1 cellular context compared by ENCODE assay signal in the genomic region with DNA sequence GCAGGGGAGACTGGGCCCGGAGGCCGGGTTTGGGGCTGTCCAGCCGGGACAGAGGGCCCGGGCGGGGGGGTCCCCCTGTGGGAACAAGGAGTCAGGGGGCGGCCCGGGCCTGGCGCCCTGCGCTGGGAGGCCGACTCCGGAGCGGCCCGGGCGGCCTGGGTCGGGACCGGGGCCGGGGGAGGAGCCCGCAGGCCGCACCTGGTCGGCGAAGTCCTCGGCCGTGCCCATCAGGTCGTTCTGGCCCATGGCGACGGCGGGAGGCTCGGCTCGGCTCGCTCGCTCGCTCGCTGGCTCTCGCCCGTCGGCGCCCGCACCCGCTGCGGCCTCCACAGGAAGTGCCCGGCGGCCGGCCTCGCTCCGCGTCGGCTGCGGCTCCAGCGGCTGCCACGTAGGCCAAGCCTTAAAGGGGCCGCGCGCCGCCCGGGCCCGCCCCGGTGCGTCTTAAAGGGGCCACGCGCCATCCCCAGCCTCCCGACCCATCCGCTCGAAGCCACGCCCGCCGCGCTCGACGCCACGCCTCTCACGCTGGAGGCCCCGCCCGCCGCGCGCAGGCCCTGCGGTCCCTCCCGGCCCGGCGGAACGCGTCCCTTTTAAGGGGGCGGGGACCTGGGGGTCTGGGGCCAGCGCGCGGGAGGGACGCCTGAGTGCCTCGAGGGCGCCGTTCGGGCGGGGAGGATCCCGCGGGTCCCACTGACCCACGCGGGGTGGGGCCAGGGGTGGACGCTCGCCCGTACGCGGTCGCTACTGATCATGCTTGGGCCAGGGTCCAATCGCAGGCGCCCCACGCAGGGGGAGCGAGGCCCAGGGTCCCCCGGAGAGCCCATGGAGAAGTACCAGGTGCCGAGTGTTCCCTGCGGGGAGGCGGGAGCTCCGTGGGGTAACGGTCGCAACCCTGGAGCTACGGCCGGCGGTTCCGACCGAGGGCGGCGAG.
TF ChIP-seq lines count a peak whose summit lies in the region.

A gene (plus strand): TSS at position 643 of the 931 bp plus-strand sequence. CDS start 108 bp downstream, at position 751.
A gene (minus strand): TSS at position 337 of the 931 bp plus-strand sequence. CDS start 91 bp downstream, at position 246.

TF ChIP-seq in K562, 482 proteins besides CTCF, POLR2A, EP300 and RAD21 (continued from another document and continues in another):
- TF ChIP-seq, protein P1, sequence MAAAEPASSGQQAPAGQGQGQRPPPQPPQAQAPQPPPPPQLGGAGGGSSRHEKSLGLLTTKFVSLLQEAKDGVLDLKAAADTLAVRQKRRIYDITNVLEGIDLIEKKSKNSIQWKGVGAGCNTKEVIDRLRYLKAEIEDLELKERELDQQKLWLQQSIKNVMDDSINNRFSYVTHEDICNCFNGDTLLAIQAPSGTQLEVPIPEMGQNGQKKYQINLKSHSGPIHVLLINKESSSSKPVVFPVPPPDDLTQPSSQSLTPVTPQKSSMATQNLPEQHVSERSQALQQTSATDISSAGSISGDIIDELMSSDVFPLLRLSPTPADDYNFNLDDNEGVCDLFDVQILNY (CRISPR knock-in tag; IDR thresholded peaks at IDR 0.05): peak; percentile 73; the same call in 1 of the 2 replicates
- TF ChIP-seq, protein P2, sequence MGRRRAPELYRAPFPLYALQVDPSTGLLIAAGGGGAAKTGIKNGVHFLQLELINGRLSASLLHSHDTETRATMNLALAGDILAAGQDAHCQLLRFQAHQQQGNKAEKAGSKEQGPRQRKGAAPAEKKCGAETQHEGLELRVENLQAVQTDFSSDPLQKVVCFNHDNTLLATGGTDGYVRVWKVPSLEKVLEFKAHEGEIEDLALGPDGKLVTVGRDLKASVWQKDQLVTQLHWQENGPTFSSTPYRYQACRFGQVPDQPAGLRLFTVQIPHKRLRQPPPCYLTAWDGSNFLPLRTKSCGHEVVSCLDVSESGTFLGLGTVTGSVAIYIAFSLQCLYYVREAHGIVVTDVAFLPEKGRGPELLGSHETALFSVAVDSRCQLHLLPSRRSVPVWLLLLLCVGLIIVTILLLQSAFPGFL (CRISPR knock-in tag; IDR thresholded peaks at IDR 0.05): no peak
- TF ChIP-seq, protein P3, sequence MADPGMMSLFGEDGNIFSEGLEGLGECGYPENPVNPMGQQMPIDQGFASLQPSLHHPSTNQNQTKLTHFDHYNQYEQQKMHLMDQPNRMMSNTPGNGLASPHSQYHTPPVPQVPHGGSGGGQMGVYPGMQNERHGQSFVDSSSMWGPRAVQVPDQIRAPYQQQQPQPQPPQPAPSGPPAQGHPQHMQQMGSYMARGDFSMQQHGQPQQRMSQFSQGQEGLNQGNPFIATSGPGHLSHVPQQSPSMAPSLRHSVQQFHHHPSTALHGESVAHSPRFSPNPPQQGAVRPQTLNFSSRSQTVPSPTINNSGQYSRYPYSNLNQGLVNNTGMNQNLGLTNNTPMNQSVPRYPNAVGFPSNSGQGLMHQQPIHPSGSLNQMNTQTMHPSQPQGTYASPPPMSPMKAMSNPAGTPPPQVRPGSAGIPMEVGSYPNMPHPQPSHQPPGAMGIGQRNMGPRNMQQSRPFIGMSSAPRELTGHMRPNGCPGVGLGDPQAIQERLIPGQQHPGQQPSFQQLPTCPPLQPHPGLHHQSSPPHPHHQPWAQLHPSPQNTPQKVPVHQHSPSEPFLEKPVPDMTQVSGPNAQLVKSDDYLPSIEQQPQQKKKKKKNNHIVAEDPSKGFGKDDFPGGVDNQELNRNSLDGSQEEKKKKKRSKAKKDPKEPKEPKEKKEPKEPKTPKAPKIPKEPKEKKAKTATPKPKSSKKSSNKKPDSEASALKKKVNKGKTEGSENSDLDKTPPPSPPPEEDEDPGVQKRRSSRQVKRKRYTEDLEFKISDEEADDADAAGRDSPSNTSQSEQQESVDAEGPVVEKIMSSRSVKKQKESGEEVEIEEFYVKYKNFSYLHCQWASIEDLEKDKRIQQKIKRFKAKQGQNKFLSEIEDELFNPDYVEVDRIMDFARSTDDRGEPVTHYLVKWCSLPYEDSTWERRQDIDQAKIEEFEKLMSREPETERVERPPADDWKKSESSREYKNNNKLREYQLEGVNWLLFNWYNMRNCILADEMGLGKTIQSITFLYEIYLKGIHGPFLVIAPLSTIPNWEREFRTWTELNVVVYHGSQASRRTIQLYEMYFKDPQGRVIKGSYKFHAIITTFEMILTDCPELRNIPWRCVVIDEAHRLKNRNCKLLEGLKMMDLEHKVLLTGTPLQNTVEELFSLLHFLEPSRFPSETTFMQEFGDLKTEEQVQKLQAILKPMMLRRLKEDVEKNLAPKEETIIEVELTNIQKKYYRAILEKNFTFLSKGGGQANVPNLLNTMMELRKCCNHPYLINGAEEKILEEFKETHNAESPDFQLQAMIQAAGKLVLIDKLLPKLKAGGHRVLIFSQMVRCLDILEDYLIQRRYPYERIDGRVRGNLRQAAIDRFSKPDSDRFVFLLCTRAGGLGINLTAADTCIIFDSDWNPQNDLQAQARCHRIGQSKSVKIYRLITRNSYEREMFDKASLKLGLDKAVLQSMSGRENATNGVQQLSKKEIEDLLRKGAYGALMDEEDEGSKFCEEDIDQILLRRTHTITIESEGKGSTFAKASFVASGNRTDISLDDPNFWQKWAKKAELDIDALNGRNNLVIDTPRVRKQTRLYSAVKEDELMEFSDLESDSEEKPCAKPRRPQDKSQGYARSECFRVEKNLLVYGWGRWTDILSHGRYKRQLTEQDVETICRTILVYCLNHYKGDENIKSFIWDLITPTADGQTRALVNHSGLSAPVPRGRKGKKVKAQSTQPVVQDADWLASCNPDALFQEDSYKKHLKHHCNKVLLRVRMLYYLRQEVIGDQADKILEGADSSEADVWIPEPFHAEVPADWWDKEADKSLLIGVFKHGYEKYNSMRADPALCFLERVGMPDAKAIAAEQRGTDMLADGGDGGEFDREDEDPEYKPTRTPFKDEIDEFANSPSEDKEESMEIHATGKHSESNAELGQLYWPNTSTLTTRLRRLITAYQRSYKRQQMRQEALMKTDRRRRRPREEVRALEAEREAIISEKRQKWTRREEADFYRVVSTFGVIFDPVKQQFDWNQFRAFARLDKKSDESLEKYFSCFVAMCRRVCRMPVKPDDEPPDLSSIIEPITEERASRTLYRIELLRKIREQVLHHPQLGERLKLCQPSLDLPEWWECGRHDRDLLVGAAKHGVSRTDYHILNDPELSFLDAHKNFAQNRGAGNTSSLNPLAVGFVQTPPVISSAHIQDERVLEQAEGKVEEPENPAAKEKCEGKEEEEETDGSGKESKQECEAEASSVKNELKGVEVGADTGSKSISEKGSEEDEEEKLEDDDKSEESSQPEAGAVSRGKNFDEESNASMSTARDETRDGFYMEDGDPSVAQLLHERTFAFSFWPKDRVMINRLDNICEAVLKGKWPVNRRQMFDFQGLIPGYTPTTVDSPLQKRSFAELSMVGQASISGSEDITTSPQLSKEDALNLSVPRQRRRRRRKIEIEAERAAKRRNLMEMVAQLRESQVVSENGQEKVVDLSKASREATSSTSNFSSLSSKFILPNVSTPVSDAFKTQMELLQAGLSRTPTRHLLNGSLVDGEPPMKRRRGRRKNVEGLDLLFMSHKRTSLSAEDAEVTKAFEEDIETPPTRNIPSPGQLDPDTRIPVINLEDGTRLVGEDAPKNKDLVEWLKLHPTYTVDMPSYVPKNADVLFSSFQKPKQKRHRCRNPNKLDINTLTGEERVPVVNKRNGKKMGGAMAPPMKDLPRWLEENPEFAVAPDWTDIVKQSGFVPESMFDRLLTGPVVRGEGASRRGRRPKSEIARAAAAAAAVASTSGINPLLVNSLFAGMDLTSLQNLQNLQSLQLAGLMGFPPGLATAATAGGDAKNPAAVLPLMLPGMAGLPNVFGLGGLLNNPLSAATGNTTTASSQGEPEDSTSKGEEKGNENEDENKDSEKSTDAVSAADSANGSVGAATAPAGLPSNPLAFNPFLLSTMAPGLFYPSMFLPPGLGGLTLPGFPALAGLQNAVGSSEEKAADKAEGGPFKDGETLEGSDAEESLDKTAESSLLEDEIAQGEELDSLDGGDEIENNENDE (IDR thresholded peaks at IDR 0.05; ENCODE audit: low read depth, low read length): no peak
- no peak for TF ChIP-seq MAFG (tag; conservative IDR thresholded peaks at IDR 0.05)
- peak in 2 of 3 experiments; percentile 71 to 72 for TF ChIP-seq YY1 (IDR thresholded peaks at IDR 0.05; ENCODE audit: borderline replicate concordance in 1 of 3, control insufficient read depth in 1 of 3, extremely low read depth in 1 of 3, insufficient read depth in 3 of 3, insufficient read length in 1 of 3, insufficient replicate concordance in 2 of 3, low read depth in 1 of 3, low read length in 2 of 3)
- no peak for TF ChIP-seq STAT5A (IDR thresholded peaks at IDR 0.05; ENCODE audit: borderline replicate concordance, low read length)
- TF ChIP-seq HDAC8 (tag; IDR thresholded peaks at IDR 0.05): no peak
- TF ChIP-seq FOSL1 (tag; conservative IDR thresholded peaks at IDR 0.05): no peak
- no peak for TF ChIP-seq ETV1 (tag; conservative IDR thresholded peaks at IDR 0.05; ENCODE audit: low read depth)
- TF ChIP-seq DPF2 (IDR thresholded peaks at IDR 0.05): no peak
- no peak for TF ChIP-seq ZNF12 (CRISPR knock-in tag; IDR thresholded peaks at IDR 0.05)
- TF ChIP-seq EP400 (IDR thresholded peaks at IDR 0.05): peak; percentile 54; the same call in 1 of the 2 replicates
- TF ChIP-seq BRF1 (IDR thresholded peaks at IDR 0.05; ENCODE audit: borderline replicate concordance, extremely low read depth, insufficient read length): no peak
- TF ChIP-seq, protein P4, sequence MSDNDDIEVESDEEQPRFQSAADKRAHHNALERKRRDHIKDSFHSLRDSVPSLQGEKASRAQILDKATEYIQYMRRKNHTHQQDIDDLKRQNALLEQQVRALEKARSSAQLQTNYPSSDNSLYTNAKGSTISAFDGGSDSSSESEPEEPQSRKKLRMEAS (CRISPR knock-in tag; IDR thresholded peaks at IDR 0.05): peak; percentile 97
- TF ChIP-seq TGIF2 (CRISPR knock-in tag; IDR thresholded peaks at IDR 0.05): peak; percentile 91; the same call in 1 of the 2 replicates
- TF ChIP-seq STAG1 (CRISPR knock-in tag; IDR thresholded peaks at IDR 0.05; ENCODE audit: borderline replicate concordance): peak; percentile 46; the same call in 1 of the 2 replicates
- TF ChIP-seq, protein P5, sequence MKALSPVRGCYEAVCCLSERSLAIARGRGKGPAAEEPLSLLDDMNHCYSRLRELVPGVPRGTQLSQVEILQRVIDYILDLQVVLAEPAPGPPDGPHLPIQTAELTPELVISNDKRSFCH (CRISPR knock-in tag; IDR thresholded peaks at IDR 0.05): no peak
- TF ChIP-seq, protein P5 (tag; IDR thresholded peaks at IDR 0.05): peak; percentile 48; the same call in 1 of the 2 replicates
- TF ChIP-seq STAT5B (CRISPR knock-in tag; IDR thresholded peaks at IDR 0.05): no peak
- no peak for TF ChIP-seq HDAC2 (IDR thresholded peaks at IDR 0.05)
- TF ChIP-seq, protein P6, sequence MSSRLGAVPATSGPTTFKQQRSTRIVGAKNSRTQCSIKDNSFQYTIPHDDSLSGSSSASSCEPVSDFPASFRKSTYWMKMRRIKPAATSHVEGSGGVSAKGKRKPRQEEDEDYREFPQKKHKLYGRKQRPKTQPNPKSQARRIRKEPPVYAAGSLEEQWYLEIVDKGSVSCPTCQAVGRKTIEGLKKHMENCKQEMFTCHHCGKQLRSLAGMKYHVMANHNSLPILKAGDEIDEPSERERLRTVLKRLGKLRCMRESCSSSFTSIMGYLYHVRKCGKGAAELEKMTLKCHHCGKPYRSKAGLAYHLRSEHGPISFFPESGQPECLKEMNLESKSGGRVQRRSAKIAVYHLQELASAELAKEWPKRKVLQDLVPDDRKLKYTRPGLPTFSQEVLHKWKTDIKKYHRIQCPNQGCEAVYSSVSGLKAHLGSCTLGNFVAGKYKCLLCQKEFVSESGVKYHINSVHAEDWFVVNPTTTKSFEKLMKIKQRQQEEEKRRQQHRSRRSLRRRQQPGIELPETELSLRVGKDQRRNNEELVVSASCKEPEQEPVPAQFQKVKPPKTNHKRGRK (tag; IDR thresholded peaks at IDR 0.05): no peak
- peak; percentile 43; the same call in 1 of the 2 replicates for TF ChIP-seq ZBTB7A (IDR thresholded peaks at IDR 0.05; ENCODE audit: borderline replicate concordance, control insufficient read depth, low read depth, low read length)
- TF ChIP-seq, protein P7, sequence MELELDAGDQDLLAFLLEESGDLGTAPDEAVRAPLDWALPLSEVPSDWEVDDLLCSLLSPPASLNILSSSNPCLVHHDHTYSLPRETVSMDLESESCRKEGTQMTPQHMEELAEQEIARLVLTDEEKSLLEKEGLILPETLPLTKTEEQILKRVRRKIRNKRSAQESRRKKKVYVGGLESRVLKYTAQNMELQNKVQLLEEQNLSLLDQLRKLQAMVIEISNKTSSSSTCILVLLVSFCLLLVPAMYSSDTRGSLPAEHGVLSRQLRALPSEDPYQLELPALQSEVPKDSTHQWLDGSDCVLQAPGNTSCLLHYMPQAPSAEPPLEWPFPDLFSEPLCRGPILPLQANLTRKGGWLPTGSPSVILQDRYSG (tag; conservative IDR thresholded peaks at IDR 0.05; ENCODE audit: low read depth): no peak
- TF ChIP-seq ZFPM2 (CRISPR knock-in tag; IDR thresholded peaks at IDR 0.05): no peak
- TF ChIP-seq SMARCC2 (IDR thresholded peaks at IDR 0.05; ENCODE audit: low read depth): no peak
- no peak for TF ChIP-seq ZNF668 (CRISPR knock-in tag; IDR thresholded peaks at IDR 0.05)
- no peak for TF ChIP-seq YBX1 (IDR thresholded peaks at IDR 0.05)
- TF ChIP-seq CREB1 (IDR thresholded peaks at IDR 0.05): peak; percentile 54
- peak; percentile 63; the same call in 1 of the 2 replicates for TF ChIP-seq CREB1 (CRISPR knock-in tag; IDR thresholded peaks at IDR 0.05)
- no peak for TF ChIP-seq ADNP (tag; IDR thresholded peaks at IDR 0.05)
- TF ChIP-seq KAT2B (IDR thresholded peaks at IDR 0.05; ENCODE audit: low read depth, low read length): no peak
- TF ChIP-seq, protein P8, sequence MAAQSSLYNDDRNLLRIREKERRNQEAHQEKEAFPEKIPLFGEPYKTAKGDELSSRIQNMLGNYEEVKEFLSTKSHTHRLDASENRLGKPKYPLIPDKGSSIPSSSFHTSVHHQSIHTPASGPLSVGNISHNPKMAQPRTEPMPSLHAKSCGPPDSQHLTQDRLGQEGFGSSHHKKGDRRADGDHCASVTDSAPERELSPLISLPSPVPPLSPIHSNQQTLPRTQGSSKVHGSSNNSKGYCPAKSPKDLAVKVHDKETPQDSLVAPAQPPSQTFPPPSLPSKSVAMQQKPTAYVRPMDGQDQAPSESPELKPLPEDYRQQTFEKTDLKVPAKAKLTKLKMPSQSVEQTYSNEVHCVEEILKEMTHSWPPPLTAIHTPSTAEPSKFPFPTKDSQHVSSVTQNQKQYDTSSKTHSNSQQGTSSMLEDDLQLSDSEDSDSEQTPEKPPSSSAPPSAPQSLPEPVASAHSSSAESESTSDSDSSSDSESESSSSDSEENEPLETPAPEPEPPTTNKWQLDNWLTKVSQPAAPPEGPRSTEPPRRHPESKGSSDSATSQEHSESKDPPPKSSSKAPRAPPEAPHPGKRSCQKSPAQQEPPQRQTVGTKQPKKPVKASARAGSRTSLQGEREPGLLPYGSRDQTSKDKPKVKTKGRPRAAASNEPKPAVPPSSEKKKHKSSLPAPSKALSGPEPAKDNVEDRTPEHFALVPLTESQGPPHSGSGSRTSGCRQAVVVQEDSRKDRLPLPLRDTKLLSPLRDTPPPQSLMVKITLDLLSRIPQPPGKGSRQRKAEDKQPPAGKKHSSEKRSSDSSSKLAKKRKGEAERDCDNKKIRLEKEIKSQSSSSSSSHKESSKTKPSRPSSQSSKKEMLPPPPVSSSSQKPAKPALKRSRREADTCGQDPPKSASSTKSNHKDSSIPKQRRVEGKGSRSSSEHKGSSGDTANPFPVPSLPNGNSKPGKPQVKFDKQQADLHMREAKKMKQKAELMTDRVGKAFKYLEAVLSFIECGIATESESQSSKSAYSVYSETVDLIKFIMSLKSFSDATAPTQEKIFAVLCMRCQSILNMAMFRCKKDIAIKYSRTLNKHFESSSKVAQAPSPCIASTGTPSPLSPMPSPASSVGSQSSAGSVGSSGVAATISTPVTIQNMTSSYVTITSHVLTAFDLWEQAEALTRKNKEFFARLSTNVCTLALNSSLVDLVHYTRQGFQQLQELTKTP (IDR thresholded peaks at IDR 0.05; ENCODE audit: low read depth in 1 of 2, partially characterized antibody in 2 of 2): no peak
- no peak for TF ChIP-seq PCBP2 (IDR thresholded peaks at IDR 0.05; ENCODE audit: low read depth, low read length, poor library complexity, severe bottlenecking)
